ENCODE assay signal across 1 cellular context in genomic region chr22:23833017-23833795, GRCh38.
TF ChIP-seq lines count a peak whose summit lies in the region.

No MANE protein-coding gene starts in this region.

TF ChIP-seq in HepG2, 621 proteins besides CTCF, POLR2A, EP300 and RAD21:
- TF ChIP-seq PBX2 (CRISPR knock-in tag; IDR thresholded peaks at IDR 0.05) (no peak), ZNF768 (CRISPR knock-in tag; IDR thresholded peaks at IDR 0.05) (no peak)
